In genomic region chr6:28643017-28643740, GRCh38 we compare ENCODE assay signal across 1 cellular context.
TF ChIP-seq lines count a peak whose summit lies in the region.

No MANE protein-coding gene starts in this region.

TF ChIP-seq in K562, 482 proteins besides CTCF, POLR2A, EP300 and RAD21 (continued from another document and continues in another):
- TF ChIP-seq MGA (IDR thresholded peaks at IDR 0.05) (no peak), ADNP (tag; IDR thresholded peaks at IDR 0.05) (0 out of 2 replicates have a peak, but pooled peaks have one; percentile 31), SOX6 (IDR thresholded peaks at IDR 0.05) (0 out of 2 replicates have a peak, but pooled peaks have one; percentile 26), FIP1L1 (IDR thresholded peaks at IDR 0.05; ENCODE audit: low read depth, low read length, poor library complexity, severe bottlenecking) (no peak), ARID3A (IDR thresholded peaks at IDR 0.05; ENCODE audit: borderline replicate concordance, low read depth, low read length) (no peak), NFIC (IDR thresholded peaks at IDR 0.05) (peak; percentile 52; the same call in 1 of the 2 replicates), ATF1 (CRISPR knock-in tag; IDR thresholded peaks at IDR 0.05) (no peak), ATF1 (tag; IDR thresholded peaks at IDR 0.05) (no peak), TEAD4 (IDR thresholded peaks at IDR 0.05; ENCODE audit: low read length) (peak; percentile 50; the same call in 1 of the 2 replicates), TEAD4 (CRISPR knock-in tag; IDR thresholded peaks at IDR 0.05; ENCODE audit: borderline replicate concordance) (no peak), YY1 (IDR thresholded peaks at IDR 0.05; ENCODE audit: borderline replicate concordance in 1 of 3, control insufficient read depth in 1 of 3, extremely low read depth in 1 of 3, insufficient read depth in 3 of 3, insufficient read length in 1 of 3, insufficient replicate concordance in 2 of 3, low read depth in 1 of 3, low read length in 2 of 3) (no peak), CREM (IDR thresholded peaks at IDR 0.05; ENCODE audit: low read depth) (no peak), MAZ (CRISPR knock-in tag; conservative IDR thresholded peaks at IDR 0.05 in 1 of 2, IDR thresholded peaks at IDR 0.05 in 1 of 2) (0 out of 4 replicates have a peak, but pooled peaks of 1 of the 2 experiments have one; percentile 12), ZNF165 (CRISPR knock-in tag; IDR thresholded peaks at IDR 0.05; ENCODE audit: borderline replicate concordance) (no peak), ZNF384 (IDR thresholded peaks at IDR 0.05; ENCODE audit: low read depth, low read length) (no peak), YBX1 (IDR thresholded peaks at IDR 0.05) (no peak), ZNF41 (CRISPR knock-in tag; conservative IDR thresholded peaks at IDR 0.05) (no peak), ZNF133 (CRISPR knock-in tag; IDR thresholded peaks at IDR 0.05) (no peak), TAF1 (IDR thresholded peaks at IDR 0.05; ENCODE audit: control insufficient read depth, extremely low read depth, insufficient read depth, low read length, severe bottlenecking) (no peak), RB1 (IDR thresholded peaks at IDR 0.05; ENCODE audit: low read depth) (no peak), MTA3 (IDR thresholded peaks at IDR 0.05; ENCODE audit: borderline replicate concordance) (0 out of 2 replicates have a peak, but pooled peaks have one; percentile 23), DPF2 (IDR thresholded peaks at IDR 0.05) (0 out of 2 replicates have a peak, but pooled peaks have one; percentile 22), STAT6 (CRISPR knock-in tag; IDR thresholded peaks at IDR 0.05) (no peak)
- TF ChIP-seq, protein P1, sequence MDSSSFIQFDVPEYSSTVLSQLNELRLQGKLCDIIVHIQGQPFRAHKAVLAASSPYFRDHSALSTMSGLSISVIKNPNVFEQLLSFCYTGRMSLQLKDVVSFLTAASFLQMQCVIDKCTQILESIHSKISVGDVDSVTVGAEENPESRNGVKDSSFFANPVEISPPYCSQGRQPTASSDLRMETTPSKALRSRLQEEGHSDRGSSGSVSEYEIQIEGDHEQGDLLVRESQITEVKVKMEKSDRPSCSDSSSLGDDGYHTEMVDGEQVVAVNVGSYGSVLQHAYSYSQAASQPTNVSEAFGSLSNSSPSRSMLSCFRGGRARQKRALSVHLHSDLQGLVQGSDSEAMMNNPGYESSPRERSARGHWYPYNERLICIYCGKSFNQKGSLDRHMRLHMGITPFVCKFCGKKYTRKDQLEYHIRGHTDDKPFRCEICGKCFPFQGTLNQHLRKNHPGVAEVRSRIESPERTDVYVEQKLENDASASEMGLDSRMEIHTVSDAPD (CRISPR knock-in tag; IDR thresholded peaks at IDR 0.05): no peak
- TF ChIP-seq, protein P2, sequence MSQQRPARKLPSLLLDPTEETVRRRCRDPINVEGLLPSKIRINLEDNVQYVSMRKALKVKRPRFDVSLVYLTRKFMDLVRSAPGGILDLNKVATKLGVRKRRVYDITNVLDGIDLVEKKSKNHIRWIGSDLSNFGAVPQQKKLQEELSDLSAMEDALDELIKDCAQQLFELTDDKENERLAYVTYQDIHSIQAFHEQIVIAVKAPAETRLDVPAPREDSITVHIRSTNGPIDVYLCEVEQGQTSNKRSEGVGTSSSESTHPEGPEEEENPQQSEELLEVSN (IDR thresholded peaks at IDR 0.05; ENCODE audit: borderline replicate concordance in 1 of 2, extremely low read depth in 1 of 2, insufficient read depth in 1 of 2, insufficient read length in 1 of 2, low read depth in 1 of 2, low read length in 1 of 2, poor library complexity in 1 of 2, severe bottlenecking in 1 of 2): no peak
- TF ChIP-seq, protein P3, sequence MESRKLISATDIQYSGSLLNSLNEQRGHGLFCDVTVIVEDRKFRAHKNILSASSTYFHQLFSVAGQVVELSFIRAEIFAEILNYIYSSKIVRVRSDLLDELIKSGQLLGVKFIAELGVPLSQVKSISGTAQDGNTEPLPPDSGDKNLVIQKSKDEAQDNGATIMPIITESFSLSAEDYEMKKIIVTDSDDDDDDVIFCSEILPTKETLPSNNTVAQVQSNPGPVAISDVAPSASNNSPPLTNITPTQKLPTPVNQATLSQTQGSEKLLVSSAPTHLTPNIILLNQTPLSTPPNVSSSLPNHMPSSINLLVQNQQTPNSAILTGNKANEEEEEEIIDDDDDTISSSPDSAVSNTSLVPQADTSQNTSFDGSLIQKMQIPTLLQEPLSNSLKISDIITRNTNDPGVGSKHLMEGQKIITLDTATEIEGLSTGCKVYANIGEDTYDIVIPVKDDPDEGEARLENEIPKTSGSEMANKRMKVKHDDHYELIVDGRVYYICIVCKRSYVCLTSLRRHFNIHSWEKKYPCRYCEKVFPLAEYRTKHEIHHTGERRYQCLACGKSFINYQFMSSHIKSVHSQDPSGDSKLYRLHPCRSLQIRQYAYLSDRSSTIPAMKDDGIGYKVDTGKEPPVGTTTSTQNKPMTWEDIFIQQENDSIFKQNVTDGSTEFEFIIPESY (CRISPR knock-in tag; IDR thresholded peaks at IDR 0.05): no peak
- TF ChIP-seq, protein P4, sequence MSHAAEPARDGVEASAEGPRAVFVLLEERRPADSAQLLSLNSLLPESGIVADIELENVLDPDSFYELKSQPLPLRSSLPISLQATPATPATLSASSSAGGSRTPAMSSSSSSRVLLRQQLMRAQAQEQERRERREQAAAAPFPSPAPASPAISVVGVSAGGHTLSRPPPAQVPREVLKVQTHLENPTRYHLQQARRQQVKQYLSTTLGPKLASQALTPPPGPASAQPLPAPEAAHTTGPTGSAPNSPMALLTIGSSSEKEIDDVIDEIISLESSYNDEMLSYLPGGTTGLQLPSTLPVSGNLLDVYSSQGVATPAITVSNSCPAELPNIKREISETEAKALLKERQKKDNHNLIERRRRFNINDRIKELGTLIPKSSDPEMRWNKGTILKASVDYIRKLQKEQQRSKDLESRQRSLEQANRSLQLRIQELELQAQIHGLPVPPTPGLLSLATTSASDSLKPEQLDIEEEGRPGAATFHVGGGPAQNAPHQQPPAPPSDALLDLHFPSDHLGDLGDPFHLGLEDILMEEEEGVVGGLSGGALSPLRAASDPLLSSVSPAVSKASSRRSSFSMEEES (CRISPR knock-in tag; IDR thresholded peaks at IDR 0.05): no peak
